1 cellular context compared by ENCODE assay signal in the genomic region with DNA sequence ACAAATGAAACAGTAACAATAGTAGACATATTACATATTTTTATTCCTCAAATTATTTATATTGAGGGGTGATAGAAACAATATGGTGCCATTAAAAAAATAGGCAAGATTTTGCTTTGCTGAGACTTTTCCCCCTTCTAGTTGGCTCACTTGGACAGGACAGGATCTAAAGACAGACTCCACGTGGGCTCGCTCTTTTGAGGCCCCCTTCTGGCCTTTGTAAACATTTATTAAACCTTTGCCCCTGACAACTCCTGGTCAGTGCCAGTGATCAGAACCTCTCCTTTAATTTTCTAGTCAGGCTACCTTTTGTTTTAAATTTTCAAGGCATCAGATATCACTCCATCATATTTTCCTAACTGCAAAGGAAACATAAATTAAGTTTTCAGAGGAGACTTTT.
TF ChIP-seq lines count a peak whose summit lies in the region.

No MANE protein-coding gene starts in this region.

TF ChIP-seq in GM12891, 5 proteins besides CTCF, POLR2A, EP300 and RAD21 (continued from another document):
- no peak for TF ChIP-seq POU2F2 (IDR thresholded peaks at IDR 0.05; ENCODE audit: low read depth, low read length)
TF ChIP-seq in GM12891: peak in this region for 0.
